ENCODE assay signal across 20 cellular contexts in genomic region chr12:132592261-132592970, GRCh38. TPM values are rescaled to one million over a fixed set of nuclear protein-coding genes. Genes with fewer than 3 reads are reported as not detected.
"Had no signal": no experiment of that assay in that cellular context is flagged by ENCODE, and none has a peak within 500 bp of the region (broad histone marks: within the 10 kb centered on the region; RNA-seq: fewer than 3 reads in every experiment).

No MANE protein-coding gene starts in this region.

- H3K9me3 Mint-ChIP-seq: IgD-negative memory B cell had no signal

- ATAC-seq: K562 had no signal

- H3K4me3 ChIP-seq: K562 had no signal

- H3K27ac Mint-ChIP-seq: IgD-negative memory B cell had no signal

- H3K4me3 Mint-ChIP-seq: IgD-negative memory B cell had no signal

- H3K9me3 ChIP-seq: SK-N-SH had no signal

- H3K27ac ChIP-seq: HL-60, KMS-11 had no signal

- DNase-seq: Kasumi-1, MM.1S, NCI-H1092 treated with DMSO at 0.1 percent for 48 hours, NCI-H1436, NCI-H187, NCI-H2029, NCI-H2081 treated with DMSO at 0.1 percent for 48 hours, NCI-H2227 treated with DMSO at 0.1 percent for 48 hours, NCI-H524, NCI-H774, RPMI8226, SHP77, SK-N-SH had no signal

- H3K36me3 Mint-ChIP-seq: IgD-negative memory B cell had no signal

RNA-seq across cellular contexts. Expression of gene LRCOL1, which starts 18.0 kb away (rescaled TPM):
- total RNA-seq: K562, M059J, NCI-H460, SK-MEL-5 had no signal
- polyA plus RNA-seq: IgD-negative memory B cell, K562 had no signal

RNA-seq across cellular contexts. Expression of gene P2RX2, which starts 26.2 kb away (rescaled TPM):
- total RNA-seq: K562, M059J, NCI-H460, SK-MEL-5 had no signal
- polyA plus RNA-seq: IgD-negative memory B cell, K562 had no signal
